9 cellular contexts compared by ENCODE assay signal in the genomic region with DNA sequence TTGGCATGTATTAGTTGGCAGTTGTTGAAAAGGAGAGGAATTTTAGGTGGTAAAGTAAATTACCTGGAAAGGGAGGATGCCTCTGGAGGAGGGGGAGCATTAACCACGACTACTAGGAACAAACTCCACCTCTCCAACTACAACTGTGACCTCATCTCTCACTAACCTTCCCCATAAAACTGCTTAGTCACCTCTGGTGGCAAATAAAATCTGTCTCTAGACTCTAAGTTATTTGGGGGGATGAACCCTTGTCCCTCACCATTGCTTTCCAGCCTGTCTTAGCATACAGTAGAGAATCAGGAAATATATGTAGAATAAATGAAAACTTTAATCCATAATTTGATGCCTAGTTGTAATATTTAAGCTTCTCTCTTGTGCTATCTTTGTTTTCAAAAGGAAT. TPM values are rescaled to one million over a fixed set of nuclear protein-coding genes. Genes with fewer than 3 reads are reported as not detected.
A peak's percentile ranks its signal among the peaks of the same experiment; 100 is the strongest.
DNase-seq lines count a peak whose midpoint lies in the region; ATAC-seq, FAIRE-seq and TF ChIP-seq lines count a peak whose summit lies in the region.
"Had no signal": no experiment of that assay in that cellular context is flagged by ENCODE, and none has a peak within 500 bp of the region (broad histone marks: within the 10 kb centered on the region; RNA-seq: fewer than 3 reads in every experiment).

No MANE protein-coding gene starts in this region.

- ATAC-seq in DND-41 (ENCODE audit: insufficient read depth, low read depth) (0 out of 3 replicates have a peak, but pooled peaks have one; percentile 41), K562 (peak; percentile 42; the same call in 2 of the 3 replicates)
- no peak for ATAC-seq in activated naive CD8-positive, alpha-beta T cell treated with anti-CD3 and anti-CD28 coated beads, Interleukin-2, amount 50 U/mL, for 24 hours

- no peak for TF ChIP-seq RAD21 in K562 (CRISPR knock-in tag; conservative IDR thresholded peaks at IDR 0.05 in 1 of 2, IDR thresholded peaks at IDR 0.05 in 1 of 2)

- no peaks in the 10 kb centered on the region for H3K27me3 Mint-ChIP-seq in activated naive CD8-positive, alpha-beta T cell treated with anti-CD3 and anti-CD28 coated beads, Interleukin-2, amount 50 U/mL, for 24 hours

- no peak overlapping the region for H2AFZ ChIP-seq in DND-41 (ENCODE audit: low read depth, low read length)
- no peak overlapping the region for H2AFZ ChIP-seq in K562 (ENCODE audit: low read depth, low read length)

- POLR2A ChIA-PET in K562 (lab: Yijun Ruan, JAX) = interaction anchor here (0.6 kb wide), 1 partner anchor 1672 kb away, joined by 3 read pairs; no protein-coding TSS in a partner anchor

- no peaks in the 10 kb centered on the region for H3K36me3 Mint-ChIP-seq in activated naive CD8-positive, alpha-beta T cell treated with anti-CD3 and anti-CD28 coated beads, Interleukin-2, amount 50 U/mL, for 24 hours (ENCODE audit: low read depth)

- H3K4me2 ChIP-seq in DND-41 (ENCODE audit: insufficient read depth, low read length) = no peak overlapping the region
- no peak overlapping the region for H3K4me2 ChIP-seq in K562 (ENCODE audit: insufficient read depth, low read length)

- no peaks in the 10 kb centered on the region for H3K9me1 ChIP-seq in K562 (ENCODE audit: control insufficient read depth, insufficient read depth, low read length)

- no peak overlapping the region for H3K27ac ChIP-seq in DND-41 (ENCODE audit: low read length)
- H3K27ac ChIP-seq in HUES64 (ENCODE audit: low read depth, low read length) = no peak overlapping the region
- no peak overlapping the region for H3K27ac ChIP-seq in K562 (ENCODE audit: extremely low read depth, low read depth, low read length)

- DNase-seq in DND-41 (no peak), K562 (ENCODE audit: extremely low read depth in 1 of 4, low spot score in 3 of 4) (peak in 2 of 4 experiments; percentile 3 to 4), kidney glomerular epithelial cell (lab: John Stamatoyannopoulos, UW) (peak; percentile 89), GM19240 (ENCODE audit: insufficient read length, low spot score) (no peak), NCI-H1694 treated with DMSO at 0.1 percent for 48 hours (lab: John Stamatoyannopoulos, UW) (no peak)
- no peak for DNase-seq in activated naive CD8-positive, alpha-beta T cell treated with anti-CD3 and anti-CD28 coated beads, Interleukin-2, amount 50 U/mL, for 24 hours
- no peak for DNase-seq in stimulated activated naive CD4-positive, alpha-beta T cell treated with Interleukin-2 at 50 U/mL for 16 hours (lab: John Stamatoyannopoulos, UW)

- CTCF ChIA-PET in K562 (lab: Yijun Ruan, JAX; ENCODE audit: low intra/inter-chr PET ratio) = interaction anchor here (0.9 kb wide), 1 partner anchor 303 kb away, joined by 3 read pairs; no protein-coding TSS in a partner anchor

- no peaks in the 10 kb centered on the region for H3K27me3 ChIP-seq in DND-41 (ENCODE audit: insufficient read depth, low read length, poor library complexity)
- H3K27me3 ChIP-seq in HUES64 (ENCODE audit: insufficient read depth, low read length) = no peaks in the 10 kb centered on the region
- no peaks in the 10 kb centered on the region for H3K27me3 ChIP-seq in K562 (ENCODE audit: control insufficient read depth in 2 of 2, insufficient read depth in 2 of 2, low read length in 2 of 2)

- H3K4me1 Mint-ChIP-seq in activated naive CD8-positive, alpha-beta T cell treated with anti-CD3 and anti-CD28 coated beads, Interleukin-2, amount 50 U/mL, for 24 hours = peaks cover 29% of the 10 kb centered on the region

- H3K27ac Mint-ChIP-seq in activated naive CD8-positive, alpha-beta T cell treated with anti-CD3 and anti-CD28 coated beads, Interleukin-2, amount 50 U/mL, for 24 hours = no peak overlapping the region
- H3K27ac Mint-ChIP-seq: memory B cell had no signal

- no peaks in the 10 kb centered on the region for H3K36me3 ChIP-seq in DND-41 (ENCODE audit: insufficient read depth, low read length)
- no peaks in the 10 kb centered on the region for H3K36me3 ChIP-seq in HUES64 (ENCODE audit: insufficient read depth, low read length)
- no peaks in the 10 kb centered on the region for H3K36me3 ChIP-seq in K562 (ENCODE audit: control insufficient read depth, insufficient read depth, low read length)

- no peak overlapping the region for H3K4me3 Mint-ChIP-seq in activated naive CD8-positive, alpha-beta T cell treated with anti-CD3 and anti-CD28 coated beads, Interleukin-2, amount 50 U/mL, for 24 hours
- H3K4me3 Mint-ChIP-seq: memory B cell had no signal

- no peak for FAIRE-seq in K562 (lab: Jason Lieb, UNC)

- BruUV-seq in K562 (replicated peaks; lab: Mats Ljungman, UMichigan) = no TSS peak

- WGBS in HUES64 = 25% methylated on average over 1 of the region's 1 CpG
- 0% methylated on average over 1 of the region's 1 CpG for WGBS in K562 (ENCODE audit: insufficient coverage, low coverage, missing lambda C conversion rate)

- intact Hi-C loops in K562 (cut with micrococcal nuclease) = no loop called here

- H4K20me1 ChIP-seq in DND-41 (ENCODE audit: insufficient read depth, low read length) (no peaks in the 10 kb centered on the region), K562 (replicated peaks; ENCODE audit: control insufficient read depth, insufficient read depth, low read length) (no peaks in the 10 kb centered on the region; the same call in 1 of the 2 replicates)

- TF ChIP-seq POLR2A in K562 (conservative IDR thresholded peaks at IDR 0.05) = no peak

- H3K9ac ChIP-seq in DND-41 (ENCODE audit: low read depth, low read length) = no peak overlapping the region
- peak overlapping the region; percentile 23; the same call in 1 of the 2 replicates for H3K9ac ChIP-seq in HUES64 (ENCODE audit: low read depth, low read length)
- no peak overlapping the region for H3K9ac ChIP-seq in K562 (ENCODE audit: insufficient read depth in 1 of 2, low read depth in 2 of 2, low read length in 2 of 2)

- in situ Hi-C loops in K562 (cut with MboI) = loop anchor here (25.0 kb wide), 1 partner anchor 295 kb away; no protein-coding TSS in a partner anchor

- H3K4me1 ChIP-seq in DND-41 (ENCODE audit: insufficient read depth, low read length) (peaks cover 3% of the 10 kb centered on the region; the same call in 1 of the 2 replicates), HUES64 (ENCODE audit: insufficient read depth, low read length) (peaks cover 12% of the 10 kb centered on the region), K562 (replicated peaks in 1 of 2; ENCODE audit: control insufficient read depth in 2 of 2, insufficient read depth in 2 of 2, low read length in 2 of 2) (no peaks in the 10 kb centered on the region)

- H3K4me3 ChIP-seq in DND-41 (ENCODE audit: low read depth in 1 of 2, low read length in 2 of 2) (no peak overlapping the region), HUES64 (ENCODE audit: low read length) (no peak overlapping the region), K562 (no peak overlapping the region)

- TF ChIP-seq EP300 in K562 (IDR thresholded peaks at IDR 0.05; ENCODE audit: low read length) = no peak

- H3K79me2 ChIP-seq in DND-41 (ENCODE audit: insufficient read depth, low read length) (no peaks in the 10 kb centered on the region), K562 (ENCODE audit: control insufficient read depth, insufficient read depth, low read length) (no peaks in the 10 kb centered on the region)

- H3K9me3 ChIP-seq in DND-41 (ENCODE audit: insufficient read depth, low read length, severe bottlenecking) (no peaks in the 10 kb centered on the region), HUES64 (ENCODE audit: insufficient read depth, low read depth, low read length) (no peaks in the 10 kb centered on the region), K562 (replicated peaks; ENCODE audit: control insufficient read depth, insufficient read depth, low read depth, low read length) (no peaks in the 10 kb centered on the region)

- H3K9me3 Mint-ChIP-seq in activated naive CD8-positive, alpha-beta T cell treated with anti-CD3 and anti-CD28 coated beads, Interleukin-2, amount 50 U/mL, for 24 hours = peaks cover 27% of the 10 kb centered on the region

- no peak for TF ChIP-seq CTCF in DND-41 (IDR thresholded peaks at IDR 0.05; ENCODE audit: borderline replicate concordance, extremely low read depth, low read length, poor library complexity, severe bottlenecking)
- no peak for TF ChIP-seq CTCF in K562 (IDR thresholded peaks at IDR 0.05 in 2 of 3, conservative IDR thresholded peaks at IDR 0.05 in 1 of 3; ENCODE audit: insufficient read depth in 2 of 3, low read depth in 1 of 3, low read length in 3 of 3)

TF ChIP-seq in K562, 482 proteins besides CTCF, POLR2A, EP300 and RAD21 (continues in another document):
- TF ChIP-seq ZNF316 (IDR thresholded peaks at IDR 0.05) = peak; percentile 33; the same call in 1 of the 2 replicates
- no peak for TF ChIP-seq U2AF2 (optimal IDR thresholded peaks at IDR 0.05; ENCODE audit: low read depth, low read length)
- no peak for TF ChIP-seq LCOR (CRISPR knock-in tag; IDR thresholded peaks at IDR 0.05)
- no peak for TF ChIP-seq HEY1 (CRISPR knock-in tag; IDR thresholded peaks at IDR 0.05; ENCODE audit: borderline replicate concordance)
- TF ChIP-seq KLF1 (tag; IDR thresholded peaks at IDR 0.05) = no peak
- TF ChIP-seq NR2C2 (CRISPR knock-in tag; IDR thresholded peaks at IDR 0.05) = no peak
- TF ChIP-seq NR2C2 (tag; IDR thresholded peaks at IDR 0.05) = no peak

RNA-seq across cellular contexts. Expression of a gene that starts 27.6 kb away (rescaled TPM):
- 48.2 TPM for polyA plus RNA-seq in HUES64 (2013, experiment 1 of 2)
- polyA plus RNA-seq in HUES64 (2013, experiment 2 of 2) = 47.1 TPM
- total RNA-seq in K562 (2011; cell fraction: chromatin; rRNA removed; ENCODE audit: low replicate concordance) = not detected in 2 replicates
- total RNA-seq in K562 (2011; cell fraction: nucleolus; rRNA removed) = not detected in 2 replicates
- total RNA-seq in K562 (2011; cell fraction: nucleoplasm; rRNA removed) = not detected in 2 replicates
- total RNA-seq in K562 (2014; rRNA removed) = 0.14 and 0.16 TPM in 2 replicates
- not detected in 2 replicates for total RNA-seq in K562 (2014; rRNA removed; fragmentation: Illumina TruSeq; extraction: Trizol)
- 0.04 and 0.08 TPM in 2 replicates for total RNA-seq in K562 (2015; rRNA removed; fragmentation: Illumina TruSeq; extraction: Trizol)
- total RNA-seq in K562 (2021) = 0.25 and 0.33 TPM in 2 replicates
- polyA plus RNA-seq in K562 (2011; rRNA removed) = not detected in 2 replicates
- polyA plus RNA-seq in K562 (2011; cell fraction: cytosol; rRNA removed) = not detected in 2 replicates
- polyA plus RNA-seq in K562 (2011; cell fraction: nucleus; rRNA removed) = not detected in 2 replicates
- 0.17 TPM in 1 of 2 replicates, not detected in the other for polyA plus RNA-seq in K562 (2012)
- not detected in 2 replicates for polyA plus RNA-seq in K562 (2014; fragmentation: Illumina TruSeq; extraction: Trizol)
- not detected for polyA plus RNA-seq in K562 (2014; fragmentation: Nextera tagmentation; extraction: Ambion mirVana)
- polyA plus RNA-seq in K562 (2014; rRNA removed) = 0.27 TPM in 1 of 2 replicates, not detected in the other
- polyA minus RNA-seq in K562 (2011; rRNA and poly(A)+ RNA removed) = not detected in 2 replicates
- polyA minus RNA-seq in K562 (2011; cell fraction: cytosol; rRNA and poly(A)+ RNA removed) = not detected in 2 replicates
- polyA minus RNA-seq in K562 (2011; cell fraction: nucleus; rRNA and poly(A)+ RNA removed) = not detected in 2 replicates
